In the genomic region with DNA sequence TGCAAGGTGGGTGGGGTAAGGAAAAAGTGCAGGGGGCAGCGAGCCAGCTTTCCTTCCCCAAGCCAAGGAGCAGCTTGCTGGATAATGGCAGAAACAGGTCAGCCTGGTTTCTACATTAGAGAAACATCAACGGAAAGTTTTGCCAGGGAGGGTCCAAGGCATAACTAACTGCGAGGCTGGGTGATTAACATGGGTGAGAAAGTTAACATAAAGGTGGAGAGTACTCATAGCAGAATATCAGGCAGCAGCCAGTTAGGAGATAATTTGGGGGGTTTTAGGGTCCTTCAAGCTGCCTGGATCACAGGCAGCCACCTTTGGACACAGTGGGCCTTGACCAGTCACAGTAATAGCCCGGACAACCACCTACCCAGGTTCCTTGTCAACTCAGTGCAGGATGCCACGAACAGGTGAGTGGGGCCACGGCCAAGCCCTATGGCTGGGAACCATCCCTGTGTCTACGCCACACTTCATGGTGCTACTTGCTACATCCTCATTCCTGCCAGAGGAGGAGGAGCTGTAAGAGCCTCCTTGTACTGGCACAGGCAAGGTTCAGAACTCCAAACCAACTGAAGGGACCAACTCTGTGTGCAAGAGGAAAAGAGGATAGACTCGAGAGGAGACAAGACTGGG, we compare ENCODE assay signal across 17 cellular contexts. TPM values are rescaled to one million over a fixed set of nuclear protein-coding genes. Genes with fewer than 3 reads are reported as not detected.
DNase-seq lines count a peak whose midpoint lies in the region; ATAC-seq, FAIRE-seq and TF ChIP-seq lines count a peak whose summit lies in the region.
"Had no signal": no experiment of that assay in that cellular context is flagged by ENCODE, and none has a peak within 500 bp of the region (broad histone marks: within the 10 kb centered on the region; RNA-seq: fewer than 3 reads in every experiment).

No MANE protein-coding gene starts in this region.

- H3K4me3 ChIP-seq in right cardiac atrium (ENCODE audit: low read length) (no peak overlapping the region), spleen (no peak overlapping the region)
- H3K4me3 ChIP-seq: SJSA1 had no signal

- 77% methylated on average over 8 of the region's 8 CpGs for WGBS in right cardiac atrium
- WGBS in spleen, 5 donors = 89 to 96% (median 92%) methylated on average over 8 of the region's 8 CpGs

- H3K4me1 ChIP-seq in right cardiac atrium (ENCODE audit: control insufficient read depth, insufficient read depth, low read length) (peaks cover 50% of the 10 kb centered on the region), spleen (peaks cover 46 to 91% (median 63%) of the 10 kb centered on the region in 6 donors)
- H3K4me1 ChIP-seq: SJSA1 had no signal

- H3K4me1 Mint-ChIP-seq in T-cell = peaks cover 64 to 67% (median 66%) of the 10 kb centered on the region in 3 donors

- H3K36me3 ChIP-seq in spleen = peaks cover 5 to 57% (median 31%) of the 10 kb centered on the region in 6 donors

- peak overlapping the region; percentile 34 to 63 for H3K27ac Mint-ChIP-seq in T-cell

- no peak for TF ChIP-seq CTCF in spleen (IDR thresholded peaks at IDR 0.05 in 8 of 11, conservative IDR thresholded peaks at IDR 0.05 in 3 of 11)

- no peak for ATAC-seq in T-cell (replicated peaks in 1 of 4)
- ATAC-seq in right cardiac atrium = no peak
- no peak for ATAC-seq in GM21367 (IDR thresholded peaks at IDR 0.05; ENCODE audit: unreplicated experiment)
- ATAC-seq in HG02571 (IDR thresholded peaks at IDR 0.05; ENCODE audit: unreplicated experiment) = no peak
- ATAC-seq in GM19397 (IDR thresholded peaks at IDR 0.05; ENCODE audit: unreplicated experiment) = no peak
- ATAC-seq: HepG2, left colon had no signal

- peak; percentile 48 for FAIRE-seq in GM12891 (lab: Jason Lieb, UNC)
- FAIRE-seq: G401.6, GM18507, HepG2 had no signal

- peak overlapping the region in 1 of 3 donors; percentile 24 for H3K4me3 Mint-ChIP-seq in T-cell
- H3K4me3 Mint-ChIP-seq: CD4-positive, alpha-beta memory T cell had no signal

- intact Hi-C loops in right cardiac atrium (cut with DNase I) = no loop called here
- intact Hi-C loops in spleen (cut with DNase I; ENCODE audit: low total_unique reads) = no loop called here

- no peaks in the 10 kb centered on the region for H3K27me3 Mint-ChIP-seq in T-cell
- H3K27me3 Mint-ChIP-seq: CD4-positive, alpha-beta memory T cell had no signal

- H3K9me3 ChIP-seq in right cardiac atrium (ENCODE audit: control insufficient read depth, low read length) (no peaks in the 10 kb centered on the region), spleen (no peaks in the 10 kb centered on the region)
- H3K9me3 ChIP-seq: SJSA1 had no signal

- DNase-seq in GM12891 (ENCODE audit: insufficient read length, low spot score) (no peak), T-cell (peak in 1 of 34 experiments; percentile 19), right cardiac atrium (peak in 1 of 3 donors; percentile 54), spleen (peak; percentile 56), DMS153 (lab: John Stamatoyannopoulos, UW) (no peak)
- DNase-seq: CD4-positive, alpha-beta memory T cell; foreskin melanocyte; left colon; NCI-H1417; WERI-Rb-1 had no signal

- H3K27me3 ChIP-seq in right cardiac atrium (ENCODE audit: control insufficient read depth, insufficient read depth) = no peaks in the 10 kb centered on the region
- H3K27me3 ChIP-seq in spleen (replicated peaks in 1 of 7) = no peaks in the 10 kb centered on the region
- H3K27me3 ChIP-seq: SJSA1 had no signal

- no peaks in the 10 kb centered on the region for H3K9me3 Mint-ChIP-seq in T-cell

- TF ChIP-seq POLR2A in GM12891 (IDR thresholded peaks at IDR 0.05; ENCODE audit: low read depth, low read length) (no peak), spleen (IDR thresholded peaks at IDR 0.05) (no peak)

- H3K27ac ChIP-seq in right cardiac atrium (ENCODE audit: low read length) = peak overlapping the region; percentile 45
- peak overlapping the region in 5 of 8 donors; percentile 18 to 100 (median 72) for H3K27ac ChIP-seq in spleen
- H3K27ac ChIP-seq: SJSA1, WERI-Rb-1 had no signal

- POLR2A ChIA-PET in T-cell (lab: Charles Lee) = interaction anchor here in 1 of 2 donors (0.5 kb wide), 1 partner anchor 393 kb away, joined by 14 read pairs; no protein-coding TSS in a partner anchor

- peaks cover 27% of the 10 kb centered on the region for H3K36me3 Mint-ChIP-seq in T-cell

- CTCF ChIA-PET in T-cell (lab: Charles Lee) = no interaction called here

TF ChIP-seq in GM12891, 5 proteins besides CTCF, POLR2A, EP300 and RAD21:
- TF ChIP-seq TAF1 (IDR thresholded peaks at IDR 0.05; ENCODE audit: low read depth, low read length) (no peak), POU2F2 (IDR thresholded peaks at IDR 0.05; ENCODE audit: low read depth, low read length) (no peak), SPI1 (IDR thresholded peaks at IDR 0.05; ENCODE audit: low read depth, low read length) (no peak), POLR2AphosphoS5 (IDR thresholded peaks at IDR 0.05; ENCODE audit: low read depth, low read length) (no peak), PAX5 (IDR thresholded peaks at IDR 0.05; ENCODE audit: insufficient read depth, low read length, severe bottlenecking) (no peak)

RNA-seq across cellular contexts. Expression of a gene that starts 20.1 kb away (rescaled TPM):
- polyA plus RNA-seq in GM12891 (2012; ENCODE audit: low read depth, missing spikeins) = 4.0 TPM
- total RNA-seq in T-cell = 10 to 100 TPM; 16.9 to 98.5 (median 25.0) TPM
- total RNA-seq in right cardiac atrium = 10 to 100 TPM; 29.1 to 83.3 (median 41.9) TPM
- polyA plus RNA-seq in right cardiac atrium = 44.8 TPM
- 10 to 100 TPM; 21.6 to 37.8 (median 32.3) TPM for total RNA-seq in spleen
- polyA plus RNA-seq in spleen = 1 to 10 TPM; 7.2 to 9.5 (median 8.5) TPM

RNA-seq across cellular contexts. Expression of a gene that starts 35.4 kb away (rescaled TPM):
- polyA plus RNA-seq in GM12891 (2012; ENCODE audit: low read depth, missing spikeins) = 0.27 TPM
- not detected for total RNA-seq in T-cell
- total RNA-seq in right cardiac atrium = 1 to 10 TPM; 2.9 to 5.4 (median 3.4) TPM
- polyA plus RNA-seq in right cardiac atrium = 2.9 TPM
- total RNA-seq in spleen = 1 to 10 TPM in 1 of 7 donors, under 1 TPM in 5, not detected in 1; 0.37 to 1.4 (median 0.46) TPM
- under 1 TPM; 0.10 to 0.36 (median 0.15) TPM for polyA plus RNA-seq in spleen
- total RNA-seq: CD4-positive, alpha-beta memory T cell; HepG2 had no signal
- polyA plus RNA-seq: CD4-positive, alpha-beta memory T cell had no signal

RNA-seq across cellular contexts. Expression of a gene that starts 49.2 kb away (rescaled TPM):
- 0.73 TPM for polyA plus RNA-seq in GM12891 (2012; ENCODE audit: low read depth, missing spikeins)
- total RNA-seq in T-cell (1 to 10 TPM in 4 of 5 donors, under 1 TPM in 1; 0.60 to 2.4 (median 1.9) TPM), right cardiac atrium (1 to 10 TPM in 1 of 4 donors, under 1 TPM in 3; 0.37 to 1.1 (median 0.72) TPM), spleen (1 to 10 TPM in 1 of 7 donors, under 1 TPM in 6; 0.32 to 1.4 (median 0.77) TPM)
- polyA plus RNA-seq in right cardiac atrium (0.43 TPM), spleen (under 1 TPM; 0.91 to 0.99 (median 0.91) TPM)
